ENCODE assay signal across 2 cellular contexts in genomic region chr2:238320648-238321281, GRCh38.
TF ChIP-seq lines count a peak whose summit lies in the region.

No MANE protein-coding gene starts in this region.

TF ChIP-seq in K562, 482 proteins besides CTCF, POLR2A, EP300 and RAD21 (continues in another document):
- no peak for TF ChIP-seq CLOCK (CRISPR knock-in tag; IDR thresholded peaks at IDR 0.05; ENCODE audit: borderline replicate concordance)
- TF ChIP-seq STAT6 (CRISPR knock-in tag; IDR thresholded peaks at IDR 0.05) = no peak
- TF ChIP-seq HMBOX1 (IDR thresholded peaks at IDR 0.05) = no peak
- TF ChIP-seq USF1 (CRISPR knock-in tag; IDR thresholded peaks at IDR 0.05) = no peak

TF ChIP-seq in HepG2, 621 proteins besides CTCF, POLR2A, EP300 and RAD21:
- peak; percentile 78 for TF ChIP-seq ZBTB2 (CRISPR knock-in tag; IDR thresholded peaks at IDR 0.05; ENCODE audit: low read depth)
- 0 out of 2 replicates have a peak, but pooled peaks have one; percentile 17 for TF ChIP-seq ZNF567 (CRISPR knock-in tag; IDR thresholded peaks at IDR 0.05; ENCODE audit: borderline replicate concordance)
- TF ChIP-seq SAFB2 (CRISPR knock-in tag; IDR thresholded peaks at IDR 0.05; ENCODE audit: borderline replicate concordance, low read depth) = 0 out of 2 replicates have a peak, but pooled peaks have one; percentile 43
- TF ChIP-seq SRY (CRISPR knock-in tag; IDR thresholded peaks at IDR 0.05) = peak; percentile 44; the same call in 1 of the 2 replicates
- TF ChIP-seq ZFY (CRISPR knock-in tag; IDR thresholded peaks at IDR 0.05) = peak; percentile 49
- TF ChIP-seq TBP (CRISPR knock-in tag; IDR thresholded peaks at IDR 0.05) = 0 out of 2 replicates have a peak, but pooled peaks have one; percentile 8
- TF ChIP-seq ZNF768 (CRISPR knock-in tag; IDR thresholded peaks at IDR 0.05) = peak; percentile 39; the same call in 1 of the 2 replicates
- TF ChIP-seq CREBL2 (CRISPR knock-in tag; IDR thresholded peaks at IDR 0.05; ENCODE audit: borderline replicate concordance) = 0 out of 2 replicates have a peak, but pooled peaks have one; percentile 47
- TF ChIP-seq CCDC6 (CRISPR knock-in tag; IDR thresholded peaks at IDR 0.05) = 0 out of 2 replicates have a peak, but pooled peaks have one; percentile 7
- peak; percentile 55 for TF ChIP-seq IKZF4 (CRISPR knock-in tag; IDR thresholded peaks at IDR 0.05; ENCODE audit: borderline replicate concordance, low read depth, not compliant biosample characterization)
- no peak for TF ChIP-seq SMAD1 (CRISPR knock-in tag; IDR thresholded peaks at IDR 0.05; ENCODE audit: borderline replicate concordance, low read depth)
- no peak for TF ChIP-seq ZNF280B (CRISPR knock-in tag; IDR thresholded peaks at IDR 0.05; ENCODE audit: borderline replicate concordance)
- TF ChIP-seq PHF20 (CRISPR knock-in tag; IDR thresholded peaks at IDR 0.05) = peak; percentile 34; the same call in 1 of the 2 replicates
- no peak for TF ChIP-seq FOXA1 (IDR thresholded peaks at IDR 0.05)
- no peak for TF ChIP-seq FOXA1 (CRISPR knock-in tag; IDR thresholded peaks at IDR 0.05)
- 0 out of 2 replicates have a peak, but pooled peaks have one; percentile 1 for TF ChIP-seq KDM5B (CRISPR knock-in tag; IDR thresholded peaks at IDR 0.05; ENCODE audit: borderline replicate concordance)
- TF ChIP-seq PLSCR1 (CRISPR knock-in tag; IDR thresholded peaks at IDR 0.05; ENCODE audit: borderline replicate concordance) = 0 out of 2 replicates have a peak, but pooled peaks have one; percentile 71
- peak; percentile 87 for TF ChIP-seq HES4 (CRISPR knock-in tag; IDR thresholded peaks at IDR 0.05; ENCODE audit: borderline replicate concordance)
- TF ChIP-seq ZNF446 (CRISPR knock-in tag; IDR thresholded peaks at IDR 0.05) = peak; percentile 78
- 0 out of 2 replicates have a peak, but pooled peaks have one; percentile 7 for TF ChIP-seq KDM2A (CRISPR knock-in tag; IDR thresholded peaks at IDR 0.05; ENCODE audit: borderline replicate concordance, low read depth)
- peak; percentile 56; the same call in 1 of the 2 replicates for TF ChIP-seq ZNF563 (CRISPR knock-in tag; IDR thresholded peaks at IDR 0.05)
- TF ChIP-seq GPN1 (CRISPR knock-in tag; IDR thresholded peaks at IDR 0.05; ENCODE audit: borderline replicate concordance) = no peak
- TF ChIP-seq ZNF687 (CRISPR knock-in tag; IDR thresholded peaks at IDR 0.05) = peak; percentile 22; the same call in 1 of the 2 replicates
- no peak for TF ChIP-seq NONO (IDR thresholded peaks at IDR 0.05)
- TF ChIP-seq NONO (CRISPR knock-in tag; conservative IDR thresholded peaks at IDR 0.05) = no peak
- TF ChIP-seq ZFX (CRISPR knock-in tag; IDR thresholded peaks at IDR 0.05; ENCODE audit: low read depth) = peak; percentile 56; the same call in 1 of the 2 replicates
- TF ChIP-seq MED8 (CRISPR knock-in tag; IDR thresholded peaks at IDR 0.05; ENCODE audit: insufficient replicate concordance) = no peak
- TF ChIP-seq AGO2 (optimal IDR thresholded peaks at IDR 0.05; ENCODE audit: low read depth, low read length) = peak; percentile 20
- no peak for TF ChIP-seq NAIF1 (CRISPR knock-in tag; IDR thresholded peaks at IDR 0.05; ENCODE audit: borderline replicate concordance)
- peak; percentile 10; the same call in 1 of the 2 replicates for TF ChIP-seq RBFOX2 (IDR thresholded peaks at IDR 0.05; ENCODE audit: low read depth, low read length)
- TF ChIP-seq PHF8 (CRISPR knock-in tag; IDR thresholded peaks at IDR 0.05) = peak; percentile 73
- TF ChIP-seq ZNF431 (CRISPR knock-in tag; IDR thresholded peaks at IDR 0.05; ENCODE audit: borderline replicate concordance, low read depth) = 0 out of 2 replicates have a peak, but pooled peaks have one; percentile 32
- TF ChIP-seq CHCHD3 (CRISPR knock-in tag; IDR thresholded peaks at IDR 0.05) = peak; percentile 50; the same call in 1 of the 2 replicates
- TF ChIP-seq ZNF558 (CRISPR knock-in tag; IDR thresholded peaks at IDR 0.05; ENCODE audit: borderline replicate concordance) = 0 out of 2 replicates have a peak, but pooled peaks have one; percentile 31
- TF ChIP-seq ZBTB25 (CRISPR knock-in tag; IDR thresholded peaks at IDR 0.05) = peak; percentile 5; the same call in 1 of the 2 replicates
- 0 out of 2 replicates have a peak, but pooled peaks have one; percentile 18 for TF ChIP-seq ZNF790 (CRISPR knock-in tag; IDR thresholded peaks at IDR 0.05; ENCODE audit: borderline replicate concordance)
- 0 out of 2 replicates have a peak, but pooled peaks have one; percentile 0 for TF ChIP-seq ZNF83 (CRISPR knock-in tag; IDR thresholded peaks at IDR 0.05; ENCODE audit: borderline replicate concordance)
- peak; percentile 3; the same call in 1 of the 2 replicates for TF ChIP-seq KAT7 (CRISPR knock-in tag; IDR thresholded peaks at IDR 0.05; ENCODE audit: borderline replicate concordance)
